19 cellular contexts compared by ENCODE assay signal in the genomic region with DNA sequence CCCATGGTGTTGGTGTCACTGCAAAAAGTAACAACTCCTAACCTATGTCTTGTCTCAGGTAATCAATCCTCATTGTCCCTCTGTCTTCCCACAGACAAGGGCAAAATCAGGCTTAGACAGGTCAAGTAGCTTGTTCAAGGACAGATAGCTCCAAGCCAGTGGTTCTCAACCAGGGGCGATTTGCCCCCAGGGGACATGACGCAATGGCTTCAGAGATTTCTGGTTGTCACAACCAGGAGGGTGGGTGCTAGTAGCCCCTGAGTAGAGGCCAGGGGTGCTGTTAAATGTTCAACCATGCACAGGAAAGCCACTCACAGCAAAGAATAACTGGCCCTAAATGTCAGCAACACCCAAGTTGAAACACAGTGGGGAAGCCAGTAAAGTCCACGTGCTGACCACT.
DNase-seq lines count a peak whose midpoint lies in the region; ATAC-seq, FAIRE-seq and TF ChIP-seq lines count a peak whose summit lies in the region.
"Had no signal": no experiment of that assay in that cellular context is flagged by ENCODE, and none has a peak within 500 bp of the region (broad histone marks: within the 10 kb centered on the region; RNA-seq: fewer than 3 reads in every experiment).

No MANE protein-coding gene starts in this region.

- H3K14ac ChIP-seq in H1 (ENCODE audit: insufficient read length): no peak overlapping the region
- H3K14ac ChIP-seq in trophoblast cell (ENCODE audit: low read length): peak overlapping the region; percentile 34

- H4K5ac ChIP-seq in H1 (ENCODE audit: insufficient read length, low read depth, low read length): no peak overlapping the region

- H3K4me1 ChIP-seq in right atrium auricular region (no peaks in the 10 kb centered on the region), heart right ventricle (peaks cover 0 to 64% (median 0%) of the 10 kb centered on the region in 9 donors), H1 (replicated peaks in 1 of 4; ENCODE audit: control insufficient read depth in 3 of 4, insufficient read depth in 4 of 4, low read length in 3 of 4) (peaks cover 4 to 10% (median 5%) of the 10 kb centered on the region in 4 experiments; a peak in 6 of 7 replicates), trophoblast cell (ENCODE audit: control insufficient read depth in 1 of 2, insufficient read depth in 2 of 2, low read length in 2 of 2) (peaks cover 44 to 54% of the 10 kb centered on the region in 2 experiments)

- H3K79me1 ChIP-seq in H1 (ENCODE audit: low read depth, low read length): no peaks in the 10 kb centered on the region
- peaks cover 23% of the 10 kb centered on the region for H3K79me1 ChIP-seq in trophoblast cell (ENCODE audit: low read length)

- no peak for TF ChIP-seq POLR2A in H1 (IDR thresholded peaks at IDR 0.05; ENCODE audit: control extremely low read depth in 1 of 2, low read depth in 2 of 2, low read length in 2 of 2)

- TF ChIP-seq CTCF in right atrium auricular region (IDR thresholded peaks at IDR 0.05): no peak
- no peak for TF ChIP-seq CTCF in heart right ventricle (IDR thresholded peaks at IDR 0.05)
- no peak for TF ChIP-seq CTCF in H1 (IDR thresholded peaks at IDR 0.05; ENCODE audit: control extremely low read depth in 1 of 3, insufficient read depth in 1 of 3, low read depth in 1 of 3, low read length in 3 of 3)
- no peak for TF ChIP-seq CTCF in WTC11 (IDR thresholded peaks at IDR 0.05)
- no peak for TF ChIP-seq CTCF in chondrocyte (IDR thresholded peaks at IDR 0.05)

- TF ChIP-seq RAD21 in H1 (IDR thresholded peaks at IDR 0.05 in 1 of 2, conservative IDR thresholded peaks at IDR 0.05 in 1 of 2; ENCODE audit: low read depth in 2 of 2, low read length in 2 of 2): no peak

- H3K27ac Mint-ChIP-seq in WTC11 (no peak overlapping the region), chondrocyte (ENCODE audit: unreplicated experiment) (no peak overlapping the region)
- H3K27ac Mint-ChIP-seq: CD14-positive monocyte, IgD-negative memory B cell had no signal

- peaks cover 6% of the 10 kb centered on the region for H3K36me3 ChIP-seq in right atrium auricular region
- peaks cover 0 to 100% (median 0%) of the 10 kb centered on the region in 9 donors for H3K36me3 ChIP-seq in heart right ventricle
- H3K36me3 ChIP-seq in H1 (ENCODE audit: control insufficient read depth in 2 of 4, insufficient read depth in 4 of 4, low read length in 3 of 4): no peaks in the 10 kb centered on the region
- H3K36me3 ChIP-seq in trophoblast cell (ENCODE audit: control insufficient read depth in 1 of 2, insufficient read depth in 2 of 2, low read length in 2 of 2): peaks cover 40 to 58% of the 10 kb centered on the region in 2 experiments
- H3K36me3 ChIP-seq: HAP-1 had no signal

- POLR2A ChIA-PET in H1 (lab: Charles Lee; ENCODE audit: partially characterized antibody) (interaction anchor here (0.7 to 0.9 kb wide), 2 partner anchors 22 to 24 kb away, joined by 3 read pairs; no protein-coding TSS in a partner anchor), WTC11 (lab: Charles Lee) (no interaction called here)

- H3K27me3 ChIP-seq in right atrium auricular region (no peaks in the 10 kb centered on the region), heart right ventricle (peaks cover 0 to 15% (median 12%) of the 10 kb centered on the region in 7 donors), H1 (replicated peaks in 1 of 4; ENCODE audit: control insufficient read depth in 3 of 4, extremely low read depth in 1 of 4, insufficient read depth in 3 of 4, low read length in 3 of 4) (peaks cover 15 to 37% (median 31%) of the 10 kb centered on the region in 4 experiments), trophoblast cell (ENCODE audit: insufficient read depth, low read length) (no peaks in the 10 kb centered on the region)

- H3K4me3 Mint-ChIP-seq in WTC11 (no peak overlapping the region), chondrocyte (ENCODE audit: unreplicated experiment) (no peak overlapping the region)
- H3K4me3 Mint-ChIP-seq: CD14-positive monocyte, IgD-negative memory B cell had no signal

- H3K27me3 Mint-ChIP-seq in WTC11 (ENCODE audit: low read depth): peaks cover 52% of the 10 kb centered on the region
- no peaks in the 10 kb centered on the region for H3K27me3 Mint-ChIP-seq in chondrocyte (ENCODE audit: low read depth)
- H3K27me3 Mint-ChIP-seq: IgD-negative memory B cell had no signal

- H2AFZ ChIP-seq in H1 (ENCODE audit: low read length) (no peak overlapping the region), trophoblast cell (ENCODE audit: insufficient read depth, low read length, poor library complexity) (no peak overlapping the region)

- H3K9ac ChIP-seq in H1 (replicated peaks in 1 of 4; ENCODE audit: extremely low read depth in 1 of 4, low read depth in 3 of 4, low read length in 3 of 4) (no peak overlapping the region), trophoblast cell (ENCODE audit: low read length) (peak overlapping the region; percentile 23)

- H3K18ac ChIP-seq in H1 (ENCODE audit: extremely low read depth, low read length) (no peak overlapping the region), trophoblast cell (ENCODE audit: low read length) (peak overlapping the region; percentile 25)

- H3K4me3 ChIP-seq in right atrium auricular region (no peak overlapping the region), heart right ventricle (no peak overlapping the region), H1 (ENCODE audit: extremely low read depth in 1 of 4, insufficient read depth in 2 of 4, low read depth in 3 of 4, low read length in 4 of 4) (no peak overlapping the region), trophoblast cell (ENCODE audit: low read depth, low read length) (no peak overlapping the region)
- H3K4me3 ChIP-seq: HAP-1 had no signal

- H3K4ac ChIP-seq in H1 (replicated peaks; ENCODE audit: insufficient read length, low read depth, low read length) (no peak overlapping the region), trophoblast cell (ENCODE audit: low read depth, low read length) (peak overlapping the region; percentile 10)

- H3K27ac ChIP-seq in right atrium auricular region: no peak overlapping the region
- no peak overlapping the region for H3K27ac ChIP-seq in heart right ventricle
- H3K27ac ChIP-seq in H1 (ENCODE audit: low read depth, low read length): no peak overlapping the region
- H3K27ac ChIP-seq in trophoblast cell (ENCODE audit: low read depth, low read length): no peak overlapping the region

- peaks cover 2% of the 10 kb centered on the region; the same call in 1 of the 2 replicates for H3K23me2 ChIP-seq in H1 (ENCODE audit: low read depth, low read length)

- no peak overlapping the region for H4K12ac ChIP-seq in trophoblast cell (ENCODE audit: low read depth, low read length)

- no peak overlapping the region for H3K23ac ChIP-seq in H1 (ENCODE audit: insufficient read length)
- no peak overlapping the region for H3K23ac ChIP-seq in trophoblast cell (ENCODE audit: low read length)

- H3K4me1 Mint-ChIP-seq in WTC11 (peaks cover 32% of the 10 kb centered on the region), chondrocyte (ENCODE audit: low read depth) (peaks cover 45% of the 10 kb centered on the region)

- TF ChIP-seq EP300 in H1 (IDR thresholded peaks at IDR 0.05; ENCODE audit: borderline replicate concordance in 1 of 2, low read depth in 2 of 2, low read length in 2 of 2): no peak

- 90 to 94% methylated on average over 3 of the region's 3 CpGs for WGBS in heart right ventricle, 2 donors
- 94% methylated on average over 3 of the region's 3 CpGs; no CpG with 5 or more reads in 1 of the 2 experiments for WGBS in H1 (ENCODE audit: extremely low coverage in 1 of 2, insufficient coverage in 1 of 2, insufficient read length in 1 of 2, insufficient replicate concordance in 2 of 2, low coverage in 1 of 2, low lambda C conversion rate in 2 of 2, missing lambda C conversion rate in 1 of 2), 2 experiments
- no CpG with 5 or more reads among the region's 3 CpGs for WGBS in trophoblast cell (ENCODE audit: extremely low coverage, insufficient coverage, insufficient read length)

- intact Hi-C loops in heart right ventricle (cut with DNase I): no loop called here

- H2AK5ac ChIP-seq in H1 (ENCODE audit: low read depth, low read length): no peak overlapping the region
- H2AK5ac ChIP-seq in trophoblast cell (ENCODE audit: low read length): peak overlapping the region; percentile 13

- peaks cover 3 to 9% of the 10 kb centered on the region in 2 experiments for H4K20me1 ChIP-seq in H1 (replicated peaks in 1 of 2; ENCODE audit: control insufficient read depth in 1 of 2, insufficient read depth in 2 of 2, low read length in 2 of 2)

- CTCF ChIA-PET in H1 (lab: Charles Lee; ENCODE audit: partially characterized antibody): no interaction called here
- CTCF ChIA-PET in WTC11 (lab: Charles Lee): no interaction called here

- H2BK5ac ChIP-seq in H1 (ENCODE audit: low read depth, low read length): no peak overlapping the region
- peak overlapping the region; percentile 34 for H2BK5ac ChIP-seq in trophoblast cell (ENCODE audit: low read depth, low read length, poor library complexity)

- no peak overlapping the region for H2BK120ac ChIP-seq in H1 (replicated peaks; ENCODE audit: low read depth, low read length)
- H2BK120ac ChIP-seq in trophoblast cell (ENCODE audit: insufficient read depth, low read length, poor library complexity): peak overlapping the region; percentile 50

- no peak overlapping the region for H4K8ac ChIP-seq in H1 (ENCODE audit: extremely low read depth, insufficient read depth, low read length)
- no peak overlapping the region for H4K8ac ChIP-seq in trophoblast cell (ENCODE audit: low read depth, low read length)

- ATAC-seq in heart right ventricle (no peak), WTC11 (no peak)

- DNase-seq in right atrium auricular region (ENCODE audit: low spot score) (peak; percentile 26), heart right ventricle (no peak), H1 (ENCODE audit: low read depth in 1 of 2, low spot score in 2 of 2) (no peak), trophoblast cell (peak in 1 of 2 donors; percentile 60), T-helper 2 cell (no peak), WTC11 (ENCODE audit: low spot score) (no peak), chondrocyte (ENCODE audit: low spot score) (no peak)
- no peak for DNase-seq in stimulated activated CD4-positive, alpha-beta T cell treated with anti-CD3 and anti-CD28 coated beads, Interleukin-2, amount 100 ng/mL, for 24 hours
- DNase-seq: 8988T, COR-L47, DMS153, NCI-H146, NCI-H2081 treated with DMSO at 0.1 percent for 48 hours, NCI-H345 had no signal

- no peaks in the 10 kb centered on the region for H3K9me3 Mint-ChIP-seq in WTC11
- no peaks in the 10 kb centered on the region for H3K9me3 Mint-ChIP-seq in chondrocyte (ENCODE audit: low read depth)
- H3K9me3 Mint-ChIP-seq: IgD-negative memory B cell had no signal

- H4K91ac ChIP-seq in H1 (replicated peaks; ENCODE audit: insufficient read length, low read length): no peak overlapping the region
- no peak overlapping the region for H4K91ac ChIP-seq in trophoblast cell (ENCODE audit: low read depth, low read length)

- no peak overlapping the region for H3K56ac ChIP-seq in H1 (replicated peaks; ENCODE audit: insufficient read length, low read depth, low read length)

- H3K9me3 ChIP-seq in right atrium auricular region (no peaks in the 10 kb centered on the region), heart right ventricle (no peaks in the 10 kb centered on the region), H1 (ENCODE audit: insufficient read depth in 2 of 2, low read depth in 1 of 2, low read length in 1 of 2) (no peaks in the 10 kb centered on the region), trophoblast cell (ENCODE audit: insufficient read depth, low read depth, low read length) (no peaks in the 10 kb centered on the region)
- H3K9me3 ChIP-seq: HAP-1 had no signal

- H2BK20ac ChIP-seq in H1 (ENCODE audit: low read length): no peak overlapping the region

- no peak for FAIRE-seq in H1 (lab: Jason Lieb, UNC)
- FAIRE-seq: GM18507, RCC 7860 had no signal

- H3K36me3 Mint-ChIP-seq in WTC11 (no peaks in the 10 kb centered on the region), chondrocyte (ENCODE audit: low read depth) (peaks cover 44% of the 10 kb centered on the region)

- H3K79me2 ChIP-seq in H1 (ENCODE audit: control insufficient read depth in 1 of 2, insufficient read depth in 2 of 2, low read length in 2 of 2) (no peaks in the 10 kb centered on the region), trophoblast cell (ENCODE audit: control insufficient read depth, insufficient read depth, low read length, poor library complexity) (peaks cover 2% of the 10 kb centered on the region)

- no peak overlapping the region for H3K4me2 ChIP-seq in H1 (ENCODE audit: insufficient read depth in 1 of 2, low read depth in 2 of 2, low read length in 2 of 2)
- H3K4me2 ChIP-seq in trophoblast cell (ENCODE audit: low read length): no peak overlapping the region

- H2BK15ac ChIP-seq in H1 (ENCODE audit: low read length): no peak overlapping the region

- H2BK12ac ChIP-seq in H1 (ENCODE audit: low read depth, low read length) (no peak overlapping the region), trophoblast cell (ENCODE audit: low read length) (peak overlapping the region; percentile 34)
